29 cellular contexts compared by ENCODE assay signal in the genomic region with DNA sequence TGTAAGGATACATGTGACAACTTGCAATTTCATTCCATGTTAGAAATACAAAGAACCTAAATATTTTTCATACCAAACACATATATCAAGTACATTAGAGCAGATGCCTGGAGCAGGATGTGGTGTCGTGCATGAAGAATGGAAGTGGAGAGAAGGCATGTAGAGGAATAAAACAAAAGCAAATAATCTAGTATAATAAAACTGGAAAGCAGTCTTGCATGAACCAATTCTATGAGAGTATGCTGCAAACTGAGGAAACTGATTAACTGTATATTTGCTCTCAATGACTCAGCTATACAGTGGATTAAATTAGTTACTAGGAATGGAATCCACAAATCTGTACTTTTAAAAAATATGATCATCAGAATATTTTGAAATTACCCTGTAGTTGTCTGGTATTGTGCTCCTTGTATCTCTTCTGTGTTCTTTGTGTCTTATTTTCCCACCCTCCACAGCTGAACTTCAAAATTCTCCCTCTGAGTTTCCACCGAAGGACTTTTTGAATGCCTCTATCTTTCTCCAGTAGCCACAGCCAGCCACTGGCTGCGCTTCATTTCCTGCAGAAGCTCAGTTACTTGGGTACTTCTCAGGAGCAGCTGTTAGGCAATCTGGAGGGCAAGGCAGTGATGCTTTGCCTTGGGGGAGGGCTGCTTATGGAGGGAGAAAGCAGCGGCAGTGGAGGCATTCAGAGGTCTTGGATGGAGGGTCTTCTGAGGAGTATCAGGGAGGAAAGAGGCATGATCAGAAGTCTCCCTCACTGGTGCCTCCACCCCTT.
"Had no signal": no experiment of that assay in that cellular context is flagged by ENCODE, and none has a peak within 500 bp of the region (broad histone marks: within the 10 kb centered on the region; RNA-seq: fewer than 3 reads in every experiment).

No MANE protein-coding gene starts in this region.

- H3K4me1 Mint-ChIP-seq: central memory CD8-positive, alpha-beta T cell; naive B cell; nephron progenitor cell; stimulated activated memory B cell treated with anti-CD40 and anti-IgM and Interleukin-4, amounts not matched to agents 10 μg/mL and 1 μg/mL and 100 μg/mL, for 72 hours; stimulated activated naive CD8-positive, alpha-beta T cell treated with anti-CD3 and anti-CD28 coated beads, Interleukin-15, amount 100 ng/mL, for 72 hours had no signal

- H3K36me3 ChIP-seq: breast epithelium, gastrocnemius medialis, neutrophil, uterus had no signal

- H3K27me3 ChIP-seq: breast epithelium, gastrocnemius medialis, neutrophil, uterus had no signal

- H3K4me3 Mint-ChIP-seq: activated T-cell treated with anti-CD3 and anti-CD28 coated beads, Interleukin-2, amount 50 U/mL, for 72 hours; central memory CD8-positive, alpha-beta T cell; naive B cell; nephron progenitor cell; stimulated activated memory B cell treated with anti-CD40 and anti-IgM and Interleukin-4, amounts not matched to agents 10 μg/mL and 1 μg/mL and 100 μg/mL, for 72 hours; stimulated activated naive CD8-positive, alpha-beta T cell treated with anti-CD3 and anti-CD28 coated beads, Interleukin-15, amount 100 ng/mL, for 72 hours; type B pancreatic cell had no signal

- ATAC-seq: activated naive CD4-positive, alpha-beta T cell treated with anti-CD3 and anti-CD28 coated beads, Interleukin-2, amount 50 U/mL, for 72 hours; activated T-cell treated with anti-CD3 and anti-CD28 coated beads, Interleukin-2, amount 50 U/mL, for 72 hours; gastrocnemius medialis; sciatic nerve; stimulated activated memory B cell treated with anti-CD40 and anti-IgM and Interleukin-4, amounts not matched to agents 10 μg/mL and 1 μg/mL and 100 μg/mL, for 72 hours; stimulated activated naive CD8-positive, alpha-beta T cell treated with anti-CD3 and anti-CD28 coated beads, Interleukin-15, amount 100 ng/mL, for 72 hours had no signal

- H3K27me3 Mint-ChIP-seq: central memory CD8-positive, alpha-beta T cell; naive B cell; stimulated activated memory B cell treated with anti-CD40 and anti-IgM and Interleukin-4, amounts not matched to agents 10 μg/mL and 1 μg/mL and 100 μg/mL, for 72 hours; stimulated activated naive CD8-positive, alpha-beta T cell treated with anti-CD3 and anti-CD28 coated beads, Interleukin-15, amount 100 ng/mL, for 72 hours; type B pancreatic cell had no signal

- DNase-seq: activated CD4-positive, alpha-beta T cell treated with anti-CD3 and anti-CD28 coated beads for 4 hours; activated CD4-positive, alpha-beta T cell treated with anti-CD3 and anti-CD28 coated beads, Interleukin-2, amount 50 U/mL, for 4 hours; activated naive CD4-positive, alpha-beta T cell; activated T-cell treated with anti-CD3 and anti-CD28 coated beads for 4 hours; activated T-cell treated with anti-CD3 and anti-CD28 coated beads, Interleukin-2, amount 50 U/mL, for 72 hours; effector CD8-positive, alpha-beta T cell; erythroblast; gastrocnemius medialis; hypothalamus; mammary epithelial cell; naive B cell; nephron progenitor cell; small intestine; stimulated activated CD4-positive, alpha-beta T cell treated with anti-CD3 and anti-CD28 coated beads, Interleukin-1b, Interleukin-23, amount 100 ng/mL, for 48 hours; stimulated activated CD4-positive, alpha-beta T cell treated with anti-CD3 and anti-CD28 coated beads, Interleukin-4, amount 100 ng/mL, for 4 hours; stimulated activated CD8-positive, alpha-beta memory T cell treated with anti-CD3 and anti-CD28 coated beads, Interleukin-4, amount 100 ng/mL, for 48 hours; stimulated activated naive CD8-positive, alpha-beta T cell treated with anti-CD3 and anti-CD28 coated beads, Interleukin-15, amount 100 ng/mL, for 72 hours; substantia nigra; T-helper 9 cell; uterus had no signal

- FAIRE-seq: small intestine, TTC549 had no signal

- H3K27ac ChIP-seq: breast epithelium, gastrocnemius medialis, neutrophil, uterus, VCaP had no signal

- H3K27ac Mint-ChIP-seq: activated naive CD4-positive, alpha-beta T cell treated with anti-CD3 and anti-CD28 coated beads, Interleukin-2, amount 50 U/mL, for 72 hours; activated T-cell treated with anti-CD3 and anti-CD28 coated beads, Interleukin-2, amount 50 U/mL, for 72 hours; naive B cell; nephron progenitor cell; stimulated activated memory B cell treated with anti-CD40 and anti-IgM and Interleukin-4, amounts not matched to agents 10 μg/mL and 1 μg/mL and 100 μg/mL, for 72 hours; stimulated activated naive CD8-positive, alpha-beta T cell treated with anti-CD3 and anti-CD28 coated beads, Interleukin-15, amount 100 ng/mL, for 72 hours; type B pancreatic cell had no signal

- H3K4me3 ChIP-seq: breast epithelium, gastrocnemius medialis, uterus had no signal

- H3K9me3 ChIP-seq: neutrophil, uterus had no signal

- H3K4me1 ChIP-seq: breast epithelium, gastrocnemius medialis, uterus had no signal

- H3K36me3 Mint-ChIP-seq: activated naive CD4-positive, alpha-beta T cell treated with anti-CD3 and anti-CD28 coated beads, Interleukin-2, amount 50 U/mL, for 72 hours; naive B cell; stimulated activated memory B cell treated with anti-CD40 and anti-IgM and Interleukin-4, amounts not matched to agents 10 μg/mL and 1 μg/mL and 100 μg/mL, for 72 hours; type B pancreatic cell had no signal

- H3K9me3 Mint-ChIP-seq: type B pancreatic cell had no signal
